In genomic region chr19:48424694-48425219, GRCh38 we compare ENCODE assay signal across 8 cellular contexts. TPM values are rescaled to one million over a fixed set of nuclear protein-coding genes. Genes with fewer than 3 reads are reported as not detected.
A peak's percentile ranks its signal among the peaks of the same experiment; 100 is the strongest.
DNase-seq lines count a peak whose midpoint lies in the region; FAIRE-seq and TF ChIP-seq lines count a peak whose summit lies in the region.

No MANE protein-coding gene starts in this region.

- H3K4me1 Mint-ChIP-seq in nephron = no peaks in the 10 kb centered on the region
- H3K4me1 Mint-ChIP-seq in CD4-positive, alpha-beta memory T cell = peaks cover 0 to 5% (median 3%) of the 10 kb centered on the region in 4 donors

- H3K36me3 Mint-ChIP-seq in nephron (ENCODE audit: low read depth) = peaks cover 6% of the 10 kb centered on the region
- H3K36me3 Mint-ChIP-seq in CD4-positive, alpha-beta memory T cell = no peaks in the 10 kb centered on the region

- POLR2A ChIA-PET in CD4-positive, alpha-beta memory T cell (lab: Charles Lee; ENCODE audit: partially characterized antibody) = no interaction called here

- H3K4me1 ChIP-seq in CD4-positive, alpha-beta memory T cell (ENCODE audit: insufficient read depth, low read length) = no peaks in the 10 kb centered on the region

- H3K27me3 ChIP-seq in CD4-positive, alpha-beta memory T cell (ENCODE audit: insufficient read depth, low read length) = no peaks in the 10 kb centered on the region

- intact Hi-C loops in CD4-positive, alpha-beta memory T cell (cut with micrococcal nuclease) = no loop called here

- no peaks in the 10 kb centered on the region for H3K36me3 ChIP-seq in CD4-positive, alpha-beta memory T cell (ENCODE audit: insufficient read depth, low read length)

- no peak overlapping the region for H3K27ac ChIP-seq in CD4-positive, alpha-beta memory T cell (ENCODE audit: low read depth, low read length)

- H3K27me3 Mint-ChIP-seq in nephron (ENCODE audit: low read depth) = no peaks in the 10 kb centered on the region
- peaks cover 0 to 2% of the 10 kb centered on the region in 2 donors for H3K27me3 Mint-ChIP-seq in CD4-positive, alpha-beta memory T cell

- TF ChIP-seq CTCF in astrocyte of the spinal cord (IDR thresholded peaks at IDR 0.05; ENCODE audit: low read depth, low read length) (no peak), nephron (IDR thresholded peaks at IDR 0.05; ENCODE audit: unreplicated experiment in 3 of 3) (no peak)

- H3K27ac Mint-ChIP-seq in nephron = peak overlapping the region in 2 of 3 experiments; percentile 48 to 54
- H3K27ac Mint-ChIP-seq in CD4-positive, alpha-beta memory T cell = no peak overlapping the region

- H3K4me3 ChIP-seq in astrocyte of the spinal cord (ENCODE audit: low read depth, low read length) = no peak overlapping the region
- H3K4me3 ChIP-seq in CD4-positive, alpha-beta memory T cell (ENCODE audit: low read length in 2 of 2) = no peak overlapping the region

- CTCF ChIA-PET in CD4-positive, alpha-beta memory T cell (lab: Charles Lee; ENCODE audit: partially characterized antibody) = interaction anchor here (0.7 kb wide), 1 partner anchor 145 kb away, joined by 3 read pairs; no protein-coding TSS in a partner anchor

- H3K9me3 Mint-ChIP-seq in nephron = no peaks in the 10 kb centered on the region
- H3K9me3 Mint-ChIP-seq in CD4-positive, alpha-beta memory T cell = no peaks in the 10 kb centered on the region

- no peak for FAIRE-seq in GM19239 (lab: Jason Lieb, UNC)

- in situ Hi-C loops in astrocyte of the spinal cord (cut with HindIII; ENCODE audit: low sequenced_read_pairs) = no loop called here

- H3K4me3 Mint-ChIP-seq in nephron = no peak overlapping the region
- H3K4me3 Mint-ChIP-seq in CD4-positive, alpha-beta memory T cell = no peak overlapping the region

- H3K9me3 ChIP-seq in CD4-positive, alpha-beta memory T cell (ENCODE audit: control insufficient read depth in 1 of 2, low read length in 2 of 2) = no peaks in the 10 kb centered on the region

- peak; percentile 77 for DNase-seq in EL
- DNase-seq in M059J (ENCODE audit: low read depth) = peak; percentile 79
- peak; percentile 67 for DNase-seq in astrocyte of the spinal cord (ENCODE audit: low read depth, low spot score)
- no peak for DNase-seq in NCI-H146 treated with DMSO at 0.1 percent for 48 hours (lab: John Stamatoyannopoulos, UW; ENCODE audit: unreplicated experiment)
- DNase-seq in NCI-H2227 (lab: John Stamatoyannopoulos, UW; ENCODE audit: unreplicated experiment) = no peak
- DNase-seq in CD4-positive, alpha-beta memory T cell = no peak
- no peak for DNase-seq in GM19239 (ENCODE audit: insufficient read length, low spot score)

RNA-seq across cellular contexts. Expression of gene GRWD1, which starts 21.0 kb away (rescaled TPM):
- 41.3 and 49.9 TPM in 2 replicates for total RNA-seq in M059J (2014; rRNA removed; shearing (Covaris generic))
- 10 to 100 TPM; 36.2 to 39.0 TPM for total RNA-seq in CD4-positive, alpha-beta memory T cell
- polyA plus RNA-seq in CD4-positive, alpha-beta memory T cell = 10 to 100 TPM; 44.4 to 52.8 TPM

RNA-seq across cellular contexts. Expression of gene KCNJ14, which starts 30.6 kb away (rescaled TPM):
- total RNA-seq in M059J (2014; rRNA removed; shearing (Covaris generic)) = 0.02 and 0.47 TPM in 2 replicates
- total RNA-seq in CD4-positive, alpha-beta memory T cell = 1 to 10 TPM; 2.5 to 3.6 TPM
- polyA plus RNA-seq in CD4-positive, alpha-beta memory T cell = under 1 TPM; 0.18 to 0.22 TPM

RNA-seq across cellular contexts. Expression of gene GRIN2D, which starts 31.3 kb away (rescaled TPM):
- total RNA-seq in M059J (2014; rRNA removed; shearing (Covaris generic)) = 0.42 and 1.2 TPM in 2 replicates
- under 1 TPM; 0.14 to 0.17 TPM for total RNA-seq in CD4-positive, alpha-beta memory T cell
- not detected for polyA plus RNA-seq in CD4-positive, alpha-beta memory T cell

RNA-seq across cellular contexts. Expression of gene KDELR1, which starts 33.4 kb away (rescaled TPM):
- 236 and 247 TPM in 2 replicates for total RNA-seq in M059J (2014; rRNA removed; shearing (Covaris generic))
- 10 to 100 TPM; 58.8 to 63.2 TPM for total RNA-seq in CD4-positive, alpha-beta memory T cell
- polyA plus RNA-seq in CD4-positive, alpha-beta memory T cell = 10 to 100 TPM; 17.7 to 28.8 TPM

RNA-seq across cellular contexts. Expression of gene CYTH2, which starts 44.4 kb away (rescaled TPM):
- 33.5 and 63.4 TPM in 2 replicates for total RNA-seq in M059J (2014; rRNA removed; shearing (Covaris generic))
- total RNA-seq in CD4-positive, alpha-beta memory T cell = 10 to 100 TPM; 74.9 to 89.0 TPM
- 10 to 100 TPM; 30.1 to 31.3 TPM for polyA plus RNA-seq in CD4-positive, alpha-beta memory T cell

Comparison
In these comparisons a context has a peak if more than half of its experiments do, and no peak if none do; other contexts are left out.
1. DNase-seq: peak in EL (single experiment), M059J (single experiment) and astrocyte of the spinal cord (single experiment); none in NCI-H146 treated with DMSO at 0.1 percent for 48 hours (single experiment), NCI-H2227 (single experiment), CD4-positive, alpha-beta memory T cell (0 of 5) and GM19239 (single experiment).
2. H3K27ac Mint-ChIP-seq: peak in nephron (2 of 3); none in CD4-positive, alpha-beta memory T cell (0 of 7).